ENCODE assay signal across 17 cellular contexts in genomic region chr16:60640038-60640437, GRCh38.
"Had no signal": no experiment of that assay in that cellular context is flagged by ENCODE, and none has a peak within 500 bp of the region (broad histone marks: within the 10 kb centered on the region; RNA-seq: fewer than 3 reads in every experiment).

No MANE protein-coding gene starts in this region.

- H3K27ac ChIP-seq: SJSA1, SK-N-MC had no signal

- DNase-seq: KBM-7, MV-4-11, NCI-H1048, NCI-H1105, NCI-H1417, NCI-H1436 treated with DMSO at 0.1 percent for 48 hours, NCI-H1694, NCI-H187 treated with DMSO at 0.1 percent for 48 hours, NCI-H2081, NCI-H2107, NCI-H2227 treated with DMSO at 0.1 percent for 48 hours, NCI-H526, Right ventricle myocardium superior, RPMI8226, SIG-M5 had no signal

- H3K4me3 ChIP-seq: SJSA1, SK-N-MC had no signal

- H3K36me3 ChIP-seq: SJSA1 had no signal

- H3K9me3 ChIP-seq: SJSA1 had no signal

- H3K27me3 ChIP-seq: SJSA1 had no signal

- H3K4me1 ChIP-seq: SJSA1 had no signal
